ENCODE assay signal across 1 cellular context in the genomic region with DNA sequence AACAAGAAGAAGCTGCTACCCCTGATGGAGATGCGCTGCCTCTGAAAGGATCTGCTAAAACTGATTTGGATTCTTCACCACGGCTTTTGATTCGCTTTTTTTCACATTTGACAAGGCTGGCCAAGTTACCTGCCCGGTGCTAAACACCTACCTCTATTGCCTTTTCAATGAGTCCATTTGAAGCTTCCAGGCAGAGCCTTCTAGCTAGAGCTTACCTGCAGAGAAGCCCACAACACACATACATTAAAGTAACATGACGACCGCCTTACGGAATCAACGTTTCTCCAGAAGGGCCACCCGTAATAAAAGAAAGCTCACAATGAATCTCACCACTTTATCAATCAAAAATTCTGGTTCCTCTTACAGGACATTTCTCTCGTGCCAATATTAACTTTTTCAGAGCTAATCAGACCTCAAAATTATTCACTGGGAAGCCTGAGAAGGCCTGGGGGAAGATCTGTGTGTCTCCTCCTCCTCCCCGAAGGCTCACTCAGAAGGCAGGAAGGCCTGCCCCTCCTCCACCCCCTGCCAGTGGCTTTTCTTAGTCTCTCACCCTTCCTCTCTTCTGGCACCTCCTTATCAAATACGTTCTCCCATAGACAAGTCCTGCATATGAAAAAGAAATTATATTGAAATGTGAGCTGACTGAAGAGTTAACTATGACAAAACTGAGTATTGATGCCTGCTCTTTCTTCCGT.
TF ChIP-seq lines count a peak whose summit lies in the region.

No MANE protein-coding gene starts in this region.

TF ChIP-seq in GM23338, 12 proteins besides CTCF, POLR2A, EP300 and RAD21 (continued from another document):
- TF ChIP-seq EZH2phosphoT487 (IDR thresholded peaks at IDR 0.05; ENCODE audit: unreplicated experiment): no peak
- no peak for TF ChIP-seq EZH2 (IDR thresholded peaks at IDR 0.05; ENCODE audit: low read depth, unreplicated experiment)
